Comparison of ENCODE assay signal across 8 cellular contexts in genomic region chr19:13838943-13839192, GRCh38. TPM values are rescaled to one million over a fixed set of nuclear protein-coding genes. Genes with fewer than 3 reads are reported as not detected.
DNase-seq lines count a peak whose midpoint lies in the region; FAIRE-seq and TF ChIP-seq lines count a peak whose summit lies in the region.
"Had no signal": no experiment of that assay in that cellular context is flagged by ENCODE, and none has a peak within 500 bp of the region (broad histone marks: within the 10 kb centered on the region; RNA-seq: fewer than 3 reads in every experiment).

No MANE protein-coding gene starts in this region.

- H3K27ac Mint-ChIP-seq in activated T-helper 1 cell treated with anti-CD3 and anti-CD28 coated beads, Interleukin-12 subunit alpha, Interleukin-12 subunit beta, Interleukin-2, Interleukin-4 antibody, amounts not matched to agents 30 ng/mL and 10 ng/mL and 1 ng/mL, durations not matched to agents 14 hours and 24 hours and 36 hours: peak overlapping the region; percentile 99
- peak overlapping the region; percentile 99 to 100 (median 99) for H3K27ac Mint-ChIP-seq in immature natural killer cell

- no peaks in the 10 kb centered on the region for H3K9me3 Mint-ChIP-seq in activated T-helper 1 cell treated with anti-CD3 and anti-CD28 coated beads, Interleukin-12 subunit alpha, Interleukin-12 subunit beta, Interleukin-2, Interleukin-4 antibody, amounts not matched to agents 30 ng/mL and 10 ng/mL and 1 ng/mL, durations not matched to agents 14 hours and 24 hours and 36 hours
- H3K9me3 Mint-ChIP-seq in immature natural killer cell: peaks cover 0 to 8% (median 1%) of the 10 kb centered on the region in 6 donors

- H3K27ac ChIP-seq in substantia nigra (ENCODE audit: low read depth, low read length, poor library complexity, severe bottlenecking): peak overlapping the region; percentile 79
- H3K27ac ChIP-seq: cardiac muscle cell had no signal

- DNase-seq in HFF-Myc (ENCODE audit: extremely low read depth, low read depth): no peak
- no peak for DNase-seq in activated T-helper 1 cell treated with anti-CD3 and anti-CD28 coated beads, Interleukin-12 subunit alpha, Interleukin-12 subunit beta, Interleukin-2, Interleukin-4 antibody, amounts not matched to agents 30 ng/mL and 10 ng/mL and 1 ng/mL, durations not matched to agents 14 hours and 24 hours and 36 hours (ENCODE audit: low spot score)
- peak; percentile 84 to 86 (median 86) for DNase-seq in immature natural killer cell
- DNase-seq in substantia nigra (lab: John Stamatoyannopoulos, UW): peak in 2 of 49 donors; percentile 8 to 65
- DNase-seq in GM13976 (ENCODE audit: low spot score): no peak
- no peak for DNase-seq in NCI-H1436 (lab: John Stamatoyannopoulos, UW)
- no peak for DNase-seq in GM19239 (ENCODE audit: insufficient read length, low spot score)

- no peaks in the 10 kb centered on the region for H3K27me3 Mint-ChIP-seq in activated T-helper 1 cell treated with anti-CD3 and anti-CD28 coated beads, Interleukin-12 subunit alpha, Interleukin-12 subunit beta, Interleukin-2, Interleukin-4 antibody, amounts not matched to agents 30 ng/mL and 10 ng/mL and 1 ng/mL, durations not matched to agents 14 hours and 24 hours and 36 hours (ENCODE audit: insufficient read depth)
- peaks cover 59 to 78% (median 76%) of the 10 kb centered on the region in 3 donors for H3K27me3 Mint-ChIP-seq in immature natural killer cell (ENCODE audit: low read depth in 3 of 3)

- intact Hi-C loops in activated T-helper 1 cell treated with anti-CD3 and anti-CD28 coated beads, Interleukin-12 subunit alpha, Interleukin-12 subunit beta, Interleukin-2, Interleukin-4 antibody, amounts not matched to agents 30 ng/mL and 10 ng/mL and 1 ng/mL, durations not matched to agents 14 hours and 24 hours and 36 hours (cut with micrococcal nuclease): loop anchor here (1.0 to 5.0 kb wide), 9 partner anchors 8 to 687 kb away; partner anchors contain the start of genes ADGRE5, C19orf53, IER2 and STX10

- FAIRE-seq in GM19239 (lab: Jason Lieb, UNC): no peak

- H3K36me3 Mint-ChIP-seq in activated T-helper 1 cell treated with anti-CD3 and anti-CD28 coated beads, Interleukin-12 subunit alpha, Interleukin-12 subunit beta, Interleukin-2, Interleukin-4 antibody, amounts not matched to agents 30 ng/mL and 10 ng/mL and 1 ng/mL, durations not matched to agents 14 hours and 24 hours and 36 hours (ENCODE audit: low read depth): peaks cover 22% of the 10 kb centered on the region
- no peaks in the 10 kb centered on the region for H3K36me3 Mint-ChIP-seq in immature natural killer cell

- peaks cover 40% of the 10 kb centered on the region for H3K4me1 Mint-ChIP-seq in activated T-helper 1 cell treated with anti-CD3 and anti-CD28 coated beads, Interleukin-12 subunit alpha, Interleukin-12 subunit beta, Interleukin-2, Interleukin-4 antibody, amounts not matched to agents 30 ng/mL and 10 ng/mL and 1 ng/mL, durations not matched to agents 14 hours and 24 hours and 36 hours (ENCODE audit: low read depth)
- H3K4me1 Mint-ChIP-seq in immature natural killer cell: peaks cover 62 to 72% of the 10 kb centered on the region in 2 donors

- TF ChIP-seq CTCF in HFF-Myc (IDR thresholded peaks at IDR 0.05; ENCODE audit: low read depth, low read length, missing control alignments) (no peak), GM13976 (IDR thresholded peaks at IDR 0.05; ENCODE audit: borderline replicate concordance, control extremely low read depth, extremely low read depth, insufficient read depth, missing control alignments) (no peak)

- H3K4me3 ChIP-seq in HFF-Myc (replicated peaks; ENCODE audit: low read depth, low read length): peak overlapping the region; percentile 96
- H3K4me3 ChIP-seq: cardiac muscle cell had no signal

- in situ Hi-C loops in GM13976 (cut with MboI; ENCODE audit: low sequenced_read_pairs, unreplicated experiment): no loop called here

- H3K4me3 Mint-ChIP-seq in activated T-helper 1 cell treated with anti-CD3 and anti-CD28 coated beads, Interleukin-12 subunit alpha, Interleukin-12 subunit beta, Interleukin-2, Interleukin-4 antibody, amounts not matched to agents 30 ng/mL and 10 ng/mL and 1 ng/mL, durations not matched to agents 14 hours and 24 hours and 36 hours: peak overlapping the region; percentile 93
- peak overlapping the region; percentile 89 to 96 (median 94) for H3K4me3 Mint-ChIP-seq in immature natural killer cell

RNA-seq across cellular contexts. Expression of gene NANOS3, which starts 38.1 kb away (rescaled TPM):
- 1.5 and 3.1 TPM in 2 replicates for total RNA-seq in activated T-helper 1 cell treated with anti-CD3 and anti-CD28 coated beads, Interleukin-12 subunit alpha, Interleukin-12 subunit beta, Interleukin-2, Interleukin-4 antibody, amounts not matched to agents 30 ng/mL and 10 ng/mL and 1 ng/mL, durations not matched to agents 14 hours and 24 hours and 36 hours
- not detected for polyA plus RNA-seq in immature natural killer cell

RNA-seq across cellular contexts. Expression of gene ZSWIM4, which starts 43.6 kb away (rescaled TPM):
- total RNA-seq in activated T-helper 1 cell treated with anti-CD3 and anti-CD28 coated beads, Interleukin-12 subunit alpha, Interleukin-12 subunit beta, Interleukin-2, Interleukin-4 antibody, amounts not matched to agents 30 ng/mL and 10 ng/mL and 1 ng/mL, durations not matched to agents 14 hours and 24 hours and 36 hours: 7.6 and 7.9 TPM in 2 replicates
- 1 to 10 TPM in 1 of 3 donors, under 1 TPM in 1, not detected in 1; 0.62 to 1.2 TPM for polyA plus RNA-seq in immature natural killer cell

Comparison
In these comparisons a context has a peak if more than half of its experiments do, and no peak if none do; other contexts are left out.
1. DNase-seq: peak in immature natural killer cell (3 of 3); none in HFF-Myc (single experiment), activated T-helper 1 cell treated with anti-CD3 and anti-CD28 coated beads, Interleukin-12 subunit alpha, Interleukin-12 subunit beta, Interleukin-2, Interleukin-4 antibody, amounts not matched to agents 30 ng/mL and 10 ng/mL and 1 ng/mL, durations not matched to agents 14 hours and 24 hours and 36 hours (single experiment), GM13976 (single experiment), NCI-H1436 (single experiment) and GM19239 (single experiment).